In genomic region chr17:37358098-37358829, GRCh38 we compare ENCODE assay signal across 1 cellular context.
A peak's percentile ranks its signal among the peaks of the same experiment; 100 is the strongest.
TF ChIP-seq lines count a peak whose summit lies in the region.

No MANE protein-coding gene starts in this region.

TF ChIP-seq in K562, 482 proteins besides CTCF, POLR2A, EP300 and RAD21 (continued from another document and continues in another):
- TF ChIP-seq IRF9 (tag; IDR thresholded peaks at IDR 0.05) (no peak), SIRT6 (IDR thresholded peaks at IDR 0.05; ENCODE audit: low read depth, low read length) (no peak), HMG20A (CRISPR knock-in tag; conservative IDR thresholded peaks at IDR 0.05) (no peak), NR2C2 (CRISPR knock-in tag; IDR thresholded peaks at IDR 0.05) (no peak), NR2C2 (tag; IDR thresholded peaks at IDR 0.05) (no peak), KAT7 (CRISPR knock-in tag; IDR thresholded peaks at IDR 0.05; ENCODE audit: borderline replicate concordance) (no peak), SNRNP70 (optimal IDR thresholded peaks at IDR 0.05; ENCODE audit: low read depth, low read length) (no peak), TBP (optimal IDR thresholded peaks at IDR 0.05; ENCODE audit: low read depth, low read length) (peak; percentile 62), HSF4 (CRISPR knock-in tag; IDR thresholded peaks at IDR 0.05; ENCODE audit: borderline replicate concordance) (no peak), HDAC6 (IDR thresholded peaks at IDR 0.05; ENCODE audit: low read depth, low read length) (no peak), FOXO4 (CRISPR knock-in tag; IDR thresholded peaks at IDR 0.05) (no peak), MEF2D (tag; conservative IDR thresholded peaks at IDR 0.05; ENCODE audit: low read depth) (no peak), U2AF2 (optimal IDR thresholded peaks at IDR 0.05; ENCODE audit: low read depth, low read length) (no peak), DACH1 (IDR thresholded peaks at IDR 0.05; ENCODE audit: partially characterized antibody) (no peak), BRF2 (IDR thresholded peaks at IDR 0.05; ENCODE audit: borderline replicate concordance, insufficient read depth, insufficient read length) (no peak), OTX1 (CRISPR knock-in tag; IDR thresholded peaks at IDR 0.05) (no peak), ZNF263 (CRISPR knock-in tag; IDR thresholded peaks at IDR 0.05; ENCODE audit: borderline replicate concordance) (no peak), JUN (IDR thresholded peaks at IDR 0.05; ENCODE audit: borderline replicate concordance, low read depth, low read length) (no peak), JUN (CRISPR knock-in tag; IDR thresholded peaks at IDR 0.05; ENCODE audit: borderline replicate concordance) (no peak), MIER1 (IDR thresholded peaks at IDR 0.05; ENCODE audit: low read depth) (no peak), PKNOX1 (IDR thresholded peaks at IDR 0.05) (no peak), TOE1 (IDR thresholded peaks at IDR 0.05; ENCODE audit: borderline replicate concordance) (no peak), TOE1 (CRISPR knock-in tag; IDR thresholded peaks at IDR 0.05; ENCODE audit: borderline replicate concordance, low read depth) (no peak), HMBOX1 (IDR thresholded peaks at IDR 0.05) (no peak), BMI1 (IDR thresholded peaks at IDR 0.05; ENCODE audit: low read length) (no peak), SMAD3 (CRISPR knock-in tag; conservative IDR thresholded peaks at IDR 0.05) (0 out of 2 replicates have a peak, but pooled peaks have one; percentile 28), PRPF4 (IDR thresholded peaks at IDR 0.05; ENCODE audit: insufficient read depth, low read depth, low read length, poor library complexity, severe bottlenecking) (no peak), ZNF79 (CRISPR knock-in tag; IDR thresholded peaks at IDR 0.05; ENCODE audit: low read depth) (no peak), HMG20B (CRISPR knock-in tag; IDR thresholded peaks at IDR 0.05) (no peak), ZNF232 (CRISPR knock-in tag; IDR thresholded peaks at IDR 0.05) (no peak), ARNT (IDR thresholded peaks at IDR 0.05) (no peak), E2F4 (CRISPR knock-in tag; IDR thresholded peaks at IDR 0.05; ENCODE audit: low read depth) (no peak), RERE (CRISPR knock-in tag; IDR thresholded peaks at IDR 0.05; ENCODE audit: borderline replicate concordance) (no peak), ZNF143 (CRISPR knock-in tag; IDR thresholded peaks at IDR 0.05) (no peak), GTF2F1 (IDR thresholded peaks at IDR 0.05; ENCODE audit: low read depth, low read length) (no peak; the same call in 1 of the 2 replicates), MTF1 (CRISPR knock-in tag; IDR thresholded peaks at IDR 0.05; ENCODE audit: borderline replicate concordance) (no peak), ZNF561 (CRISPR knock-in tag; conservative IDR thresholded peaks at IDR 0.05) (no peak), CEBPG (CRISPR knock-in tag; IDR thresholded peaks at IDR 0.05) (no peak), CEBPG (tag; conservative IDR thresholded peaks at IDR 0.05 in 1 of 2, IDR thresholded peaks at IDR 0.05 in 1 of 2) (no peak), ZNF707 (CRISPR knock-in tag; conservative IDR thresholded peaks at IDR 0.05) (no peak), GATAD2B (IDR thresholded peaks at IDR 0.05; ENCODE audit: borderline replicate concordance) (no peak), CGGBP1 (CRISPR knock-in tag; IDR thresholded peaks at IDR 0.05) (no peak), MECOM (CRISPR knock-in tag; IDR thresholded peaks at IDR 0.05) (no peak), ZNF830 (CRISPR knock-in tag; IDR thresholded peaks at IDR 0.05) (0 out of 2 replicates have a peak, but pooled peaks have one; percentile 65)
- TF ChIP-seq, protein P1, sequence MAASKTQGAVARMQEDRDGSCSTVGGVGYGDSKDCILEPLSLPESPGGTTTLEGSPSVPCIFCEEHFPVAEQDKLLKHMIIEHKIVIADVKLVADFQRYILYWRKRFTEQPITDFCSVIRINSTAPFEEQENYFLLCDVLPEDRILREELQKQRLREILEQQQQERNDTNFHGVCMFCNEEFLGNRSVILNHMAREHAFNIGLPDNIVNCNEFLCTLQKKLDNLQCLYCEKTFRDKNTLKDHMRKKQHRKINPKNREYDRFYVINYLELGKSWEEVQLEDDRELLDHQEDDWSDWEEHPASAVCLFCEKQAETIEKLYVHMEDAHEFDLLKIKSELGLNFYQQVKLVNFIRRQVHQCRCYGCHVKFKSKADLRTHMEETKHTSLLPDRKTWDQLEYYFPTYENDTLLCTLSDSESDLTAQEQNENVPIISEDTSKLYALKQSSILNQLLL (CRISPR knock-in tag; IDR thresholded peaks at IDR 0.05; ENCODE audit: borderline replicate concordance) = no peak
- TF ChIP-seq, protein P2, sequence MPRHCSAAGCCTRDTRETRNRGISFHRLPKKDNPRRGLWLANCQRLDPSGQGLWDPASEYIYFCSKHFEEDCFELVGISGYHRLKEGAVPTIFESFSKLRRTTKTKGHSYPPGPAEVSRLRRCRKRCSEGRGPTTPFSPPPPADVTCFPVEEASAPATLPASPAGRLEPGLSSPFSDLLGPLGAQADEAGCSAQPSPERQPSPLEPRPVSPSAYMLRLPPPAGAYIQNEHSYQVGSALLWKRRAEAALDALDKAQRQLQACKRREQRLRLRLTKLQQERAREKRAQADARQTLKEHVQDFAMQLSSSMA (CRISPR knock-in tag; IDR thresholded peaks at IDR 0.05) = no peak
- TF ChIP-seq, protein P3, sequence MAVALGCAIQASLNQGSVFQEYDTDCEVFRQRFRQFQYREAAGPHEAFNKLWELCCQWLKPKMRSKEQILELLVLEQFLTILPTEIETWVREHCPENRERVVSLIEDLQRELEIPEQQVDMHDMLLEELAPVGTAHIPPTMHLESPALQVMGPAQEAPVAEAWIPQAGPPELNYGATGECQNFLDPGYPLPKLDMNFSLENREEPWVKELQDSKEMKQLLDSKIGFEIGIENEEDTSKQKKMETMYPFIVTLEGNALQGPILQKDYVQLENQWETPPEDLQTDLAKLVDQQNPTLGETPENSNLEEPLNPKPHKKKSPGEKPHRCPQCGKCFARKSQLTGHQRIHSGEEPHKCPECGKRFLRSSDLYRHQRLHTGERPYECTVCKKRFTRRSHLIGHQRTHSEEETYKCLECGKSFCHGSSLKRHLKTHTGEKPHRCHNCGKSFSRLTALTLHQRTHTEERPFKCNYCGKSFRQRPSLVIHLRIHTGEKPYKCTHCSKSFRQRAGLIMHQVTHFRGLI (CRISPR knock-in tag; IDR thresholded peaks at IDR 0.05) = no peak
- TF ChIP-seq, protein P4, sequence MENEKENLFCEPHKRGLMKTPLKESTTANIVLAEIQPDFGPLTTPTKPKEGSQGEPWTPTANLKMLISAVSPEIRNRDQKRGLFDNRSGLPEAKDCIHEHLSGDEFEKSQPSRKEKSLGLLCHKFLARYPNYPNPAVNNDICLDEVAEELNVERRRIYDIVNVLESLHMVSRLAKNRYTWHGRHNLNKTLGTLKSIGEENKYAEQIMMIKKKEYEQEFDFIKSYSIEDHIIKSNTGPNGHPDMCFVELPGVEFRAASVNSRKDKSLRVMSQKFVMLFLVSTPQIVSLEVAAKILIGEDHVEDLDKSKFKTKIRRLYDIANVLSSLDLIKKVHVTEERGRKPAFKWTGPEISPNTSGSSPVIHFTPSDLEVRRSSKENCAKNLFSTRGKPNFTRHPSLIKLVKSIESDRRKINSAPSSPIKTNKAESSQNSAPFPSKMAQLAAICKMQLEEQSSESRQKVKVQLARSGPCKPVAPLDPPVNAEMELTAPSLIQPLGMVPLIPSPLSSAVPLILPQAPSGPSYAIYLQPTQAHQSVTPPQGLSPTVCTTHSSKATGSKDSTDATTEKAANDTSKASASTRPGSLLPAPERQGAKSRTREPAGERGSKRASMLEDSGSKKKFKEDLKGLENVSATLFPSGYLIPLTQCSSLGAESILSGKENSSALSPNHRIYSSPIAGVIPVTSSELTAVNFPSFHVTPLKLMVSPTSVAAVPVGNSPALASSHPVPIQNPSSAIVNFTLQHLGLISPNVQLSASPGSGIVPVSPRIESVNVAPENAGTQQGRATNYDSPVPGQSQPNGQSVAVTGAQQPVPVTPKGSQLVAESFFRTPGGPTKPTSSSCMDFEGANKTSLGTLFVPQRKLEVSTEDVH (IDR thresholded peaks at IDR 0.05; ENCODE audit: low read depth, partially characterized antibody) = no peak
